Comparison of ENCODE assay signal across 8 cellular contexts in genomic region chr1:193121616-193122593, GRCh38. TPM values are rescaled to one million over a fixed set of nuclear protein-coding genes. Genes with fewer than 3 reads are reported as not detected.
DNase-seq lines count a peak whose midpoint lies in the region; ATAC-seq and TF ChIP-seq lines count a peak whose summit lies in the region.

CDC73 (plus strand) TSS chr1:193122031; CDS start chr1:193122201, 170 bp downstream.

- H3K4me3 ChIP-seq in adrenal gland (peak within 1 kb of the TSS in 3 of 4 donors; percentile 55 to 90 (median 87)), heart right ventricle (peak within 1 kb of the TSS; percentile 59 to 91 (median 72)), prostate gland (peak within 1 kb of the TSS; percentile 68 to 77), urinary bladder (ENCODE audit: low read depth, low read length) (peak within 1 kb of the TSS; percentile 76)

- peak; percentile 93 for ATAC-seq in HG02870 (IDR thresholded peaks at IDR 0.05; ENCODE audit: unreplicated experiment)
- ATAC-seq in heart right ventricle, result peak; percentile 98 to 100 (median 99)

- TF ChIP-seq CTCF in GM13976 (IDR thresholded peaks at IDR 0.05; ENCODE audit: borderline replicate concordance, control extremely low read depth, extremely low read depth, insufficient read depth, missing control alignments) (peak; percentile 98), adrenal gland (IDR thresholded peaks at IDR 0.05) (peak; percentile 91 to 100 (median 94)), heart right ventricle (IDR thresholded peaks at IDR 0.05) (peak; percentile 72 to 98 (median 94)), prostate gland (IDR thresholded peaks at IDR 0.05) (peak; percentile 92 to 99 (median 96))

- TF ChIP-seq POLR2A in adrenal gland (IDR thresholded peaks at IDR 0.05) (peak; percentile 86 to 98), prostate gland (IDR thresholded peaks at IDR 0.05) (peak; percentile 86)

- H3K36me3 ChIP-seq in adrenal gland (replicated peaks in 1 of 2) (peaks cover 0 to 12% of the 10 kb centered on the region in 2 donors), heart right ventricle (peaks cover 0 to 23% (median 0%) of the 10 kb centered on the region in 9 donors), prostate gland (no peaks in the 10 kb centered on the region), urinary bladder (ENCODE audit: insufficient read depth) (no peaks in the 10 kb centered on the region)

- H3K27me3 ChIP-seq in adrenal gland (no peaks in the 10 kb centered on the region), heart right ventricle (no peaks in the 10 kb centered on the region), prostate gland (replicated peaks; ENCODE audit: insufficient read depth) (no peaks in the 10 kb centered on the region)

- WGBS in adrenal gland, 4 donors, result 0 to 1% (median 0%) methylated on average over 16 to 85 of the region's 85 CpGs
- WGBS in heart right ventricle, 2 donors, result 0% methylated on average over 84 to 85 of the region's 85 CpGs
- under 1% methylated on average over 78 of the region's 85 CpGs for WGBS in prostate gland
- under 1% methylated on average over 85 of the region's 85 CpGs for WGBS in urinary bladder

- intact Hi-C loops in adrenal gland (cut with DNase I) (loop anchor here in 1 of 2 donors (10.0 kb wide), 1 partner anchor 647 kb away; no protein-coding TSS in a partner anchor), heart right ventricle (cut with DNase I) (loop anchor here in 7 of 10 donors (1.0 to 10.0 kb wide), 10 partner anchors 15 to 647 kb away; partner anchors contain the start of genes GLRX2 (in 5 of the 7), RGS2 (in 5 of the 7), RO60 (in 5 of the 7) and UCHL5 (in 5 of the 7)), prostate gland (cut with DNase I) (loop anchor here (1.0 to 5.0 kb wide), 4 partner anchors 17 to 645 kb away; partner anchors contain the start of genes GLRX2 and RGS2)

- in situ Hi-C loops in GM13976 (cut with MboI; ENCODE audit: low sequenced_read_pairs, unreplicated experiment), result loop anchor here (25.0 kb wide), 1 partner anchor 310 kb away; the partner anchor contains the start of gene RGS2

- H3K27ac ChIP-seq in adrenal gland (peak within 1 kb of the TSS; percentile 89 to 98 (median 92)), heart right ventricle (peak within 1 kb of the TSS; percentile 89 to 98 (median 95)), prostate gland (peak within 1 kb of the TSS; percentile 93 to 94), urinary bladder (ENCODE audit: low read depth) (peak within 1 kb of the TSS; percentile 88)

- H3K9me3 ChIP-seq in adrenal gland (replicated peaks in 1 of 3) (no peaks in the 10 kb centered on the region), heart right ventricle (no peaks in the 10 kb centered on the region), prostate gland (no peaks in the 10 kb centered on the region)

- DNase-seq in GM13976 (ENCODE audit: low spot score) (peak; percentile 95), NCI-H146 (lab: John Stamatoyannopoulos, UW) (peak; percentile 96), T-helper 1 cell (peak; percentile 96 to 99 (median 98)), adrenal gland (peak; percentile 97 to 99 (median 98)), heart right ventricle (peak; percentile 97 to 99), prostate gland (ENCODE audit: low spot score) (peak; percentile 96)

- H3K4me1 ChIP-seq in adrenal gland (replicated peaks in 1 of 2) (peaks cover 13 to 39% of the 10 kb centered on the region in 2 donors), heart right ventricle (peaks cover 10 to 41% (median 34%) of the 10 kb centered on the region in 9 donors), prostate gland (replicated peaks) (no peaks in the 10 kb centered on the region), urinary bladder (ENCODE audit: insufficient read depth) (no peaks in the 10 kb centered on the region)

RNA-seq across cellular contexts. Expression of gene CDC73, which starts in this region (rescaled TPM):
- 10 to 100 TPM; 18.0 to 64.0 (median 47.3) TPM for total RNA-seq in adrenal gland
- polyA plus RNA-seq in adrenal gland, result 10 to 100 TPM in 2 of 3 donors, 1 to 10 TPM in 1; 5.9 to 43.3 (median 10.7) TPM
- total RNA-seq in heart right ventricle, result 10 to 100 TPM; 47.9 to 70.2 (median 57.0) TPM
- 10 to 100 TPM in 1 of 2 donors, 1 to 10 TPM in 1; 9.2 to 10.2 TPM for polyA plus RNA-seq in heart right ventricle
- 10 to 100 TPM; 36.2 to 48.0 TPM for total RNA-seq in prostate gland
- 79.6 TPM for total RNA-seq in urinary bladder
- polyA plus RNA-seq in urinary bladder, result 20.3 TPM

Comparison
In these comparisons a context has a peak if more than half of its experiments do, and no peak if none do; other contexts are left out.
1. Peak in every context shown above with its lines: DNase-seq, ATAC-seq, H3K4me3 ChIP-seq and H3K27ac ChIP-seq.